ENCODE assay signal across 8 cellular contexts in genomic region chr10:75230600-75231038, GRCh38. TPM values are rescaled to one million over a fixed set of nuclear protein-coding genes. Genes with fewer than 3 reads are reported as not detected.
DNase-seq lines count a peak whose midpoint lies in the region; ATAC-seq and TF ChIP-seq lines count a peak whose summit lies in the region.

No MANE protein-coding gene starts in this region.

- H3K4me3 ChIP-seq in Panc1 (ENCODE audit: low read depth in 2 of 2, low read length in 2 of 2) (no peak overlapping the region), esophagus squamous epithelium (no peak overlapping the region), neural cell (ENCODE audit: low read length) (no peak overlapping the region)

- in situ Hi-C loops in Panc1 (cut with HindIII; ENCODE audit: low pct_unique_long_range_greater_than_20kb, low sequenced_read_pairs) = no loop called here

- TF ChIP-seq CTCF in Panc1 (IDR thresholded peaks at IDR 0.05) (peak; percentile 99), esophagus squamous epithelium (IDR thresholded peaks at IDR 0.05) (peak; percentile 67 to 97 (median 95)), neural cell (IDR thresholded peaks at IDR 0.05; ENCODE audit: poor library complexity, severe bottlenecking) (peak; percentile 92)

- CTCF ChIA-PET in Panc1 (lab: Charles Lee) = interaction anchor here (0.6 to 2.0 kb wide), 2 partner anchors 43 to 237 kb away, joined by 6 to 11 read pairs; no protein-coding TSS in a partner anchor

- H3K4me2 ChIP-seq in neural cell (ENCODE audit: low read length) = no peak overlapping the region

- no TSS peak for BruUV-seq in Panc1 (replicated peaks; lab: Mats Ljungman, UMichigan)

- peaks cover 38% of the 10 kb centered on the region for H3K36me3 ChIP-seq in Panc1 (ENCODE audit: control insufficient read depth, insufficient read depth, low read length)
- H3K36me3 ChIP-seq in esophagus squamous epithelium = peaks cover 12 to 82% (median 28%) of the 10 kb centered on the region in 3 donors
- no peaks in the 10 kb centered on the region for H3K36me3 ChIP-seq in neural cell (ENCODE audit: insufficient read depth, low read length)

- peak overlapping the region in 3 of 4 donors; percentile 3 to 59 (median 5) for H3K4me3 Mint-ChIP-seq in IgD-negative memory B cell
- peak overlapping the region; percentile 11 for H3K4me3 Mint-ChIP-seq in activated T-cell treated with anti-CD3 and anti-CD28 coated beads, Interleukin-2, amount 50 U/mL, for 24 hours
- no peak overlapping the region for H3K4me3 Mint-ChIP-seq in stimulated activated naive CD8-positive, alpha-beta T cell treated with anti-CD3 and anti-CD28 coated beads, Interleukin-15, amount 100 ng/mL, for 72 hours

- H3K4me1 ChIP-seq in Panc1 (ENCODE audit: control insufficient read depth, insufficient read depth, low read length) = peaks cover 47% of the 10 kb centered on the region
- peaks cover 39 to 95% (median 48%) of the 10 kb centered on the region in 3 donors for H3K4me1 ChIP-seq in esophagus squamous epithelium

- H3K27me3 Mint-ChIP-seq in IgD-negative memory B cell = no peaks in the 10 kb centered on the region
- H3K27me3 Mint-ChIP-seq in activated T-cell treated with anti-CD3 and anti-CD28 coated beads, Interleukin-2, amount 50 U/mL, for 24 hours = no peaks in the 10 kb centered on the region
- no peaks in the 10 kb centered on the region for H3K27me3 Mint-ChIP-seq in stimulated activated naive CD8-positive, alpha-beta T cell treated with anti-CD3 and anti-CD28 coated beads, Interleukin-15, amount 100 ng/mL, for 72 hours

- H3K27ac ChIP-seq in Panc1 (ENCODE audit: low read length) (no peak overlapping the region), esophagus squamous epithelium (peak overlapping the region; percentile 1 to 98 (median 90)), neural cell (ENCODE audit: low read length) (no peak overlapping the region)

- TF ChIP-seq EP300 in neural cell (conservative IDR thresholded peaks at IDR 0.05; ENCODE audit: poor library complexity, severe bottlenecking) = peak; percentile 64

- DNase-seq in COLO829 (ENCODE audit: low spot score) (peak; percentile 78), Panc1 (ENCODE audit: low read depth, low spot score) (no peak), esophagus squamous epithelium (lab: John Stamatoyannopoulos, UW) (peak; percentile 65)
- peak; percentile 92 for DNase-seq in activated T-cell treated with anti-CD3 and anti-CD28 coated beads, Interleukin-2, amount 50 U/mL, for 24 hours
- peak; percentile 86 to 94 for DNase-seq in stimulated activated naive CD8-positive, alpha-beta T cell treated with anti-CD3 and anti-CD28 coated beads, Interleukin-15, amount 100 ng/mL, for 72 hours

- no peak for TF ChIP-seq POLR2A in esophagus squamous epithelium (IDR thresholded peaks at IDR 0.05)

- H3K79me2 ChIP-seq in neural cell (replicated peaks; ENCODE audit: insufficient read depth, low read length) = peaks cover 15% of the 10 kb centered on the region

- H3K36me3 Mint-ChIP-seq in IgD-negative memory B cell = peaks cover 2% of the 10 kb centered on the region
- H3K36me3 Mint-ChIP-seq in activated T-cell treated with anti-CD3 and anti-CD28 coated beads, Interleukin-2, amount 50 U/mL, for 24 hours (ENCODE audit: low read depth) = peaks cover 79% of the 10 kb centered on the region

- H3K9me3 Mint-ChIP-seq in IgD-negative memory B cell = no peaks in the 10 kb centered on the region
- H3K9me3 Mint-ChIP-seq in activated T-cell treated with anti-CD3 and anti-CD28 coated beads, Interleukin-2, amount 50 U/mL, for 24 hours = no peaks in the 10 kb centered on the region
- H3K9me3 Mint-ChIP-seq in stimulated activated naive CD8-positive, alpha-beta T cell treated with anti-CD3 and anti-CD28 coated beads, Interleukin-15, amount 100 ng/mL, for 72 hours = no peaks in the 10 kb centered on the region

- no peaks in the 10 kb centered on the region for H3K27me3 ChIP-seq in Panc1 (ENCODE audit: control insufficient read depth, insufficient read depth, low read length)
- no peaks in the 10 kb centered on the region for H3K27me3 ChIP-seq in esophagus squamous epithelium
- peaks cover 9% of the 10 kb centered on the region for H3K27me3 ChIP-seq in neural cell (ENCODE audit: insufficient read depth, low read depth, low read length)

- H3F3A ChIP-seq in neural cell (ENCODE audit: insufficient read depth, low read length, poor library complexity, severe bottlenecking) = no peaks in the 10 kb centered on the region

- POLR2A ChIA-PET in Panc1 (lab: Charles Lee) = no interaction called here

- peaks cover 12 to 22% (median 14%) of the 10 kb centered on the region in 3 donors for H3K4me1 Mint-ChIP-seq in IgD-negative memory B cell
- peaks cover 48% of the 10 kb centered on the region for H3K4me1 Mint-ChIP-seq in activated T-cell treated with anti-CD3 and anti-CD28 coated beads, Interleukin-2, amount 50 U/mL, for 24 hours (ENCODE audit: low read depth)
- H3K4me1 Mint-ChIP-seq in stimulated activated naive CD8-positive, alpha-beta T cell treated with anti-CD3 and anti-CD28 coated beads, Interleukin-15, amount 100 ng/mL, for 72 hours = peaks cover 64% of the 10 kb centered on the region

- H3K9ac ChIP-seq in neural cell (ENCODE audit: low read length) = no peak overlapping the region

- 26 to 27% methylated on average over 5 of the region's 5 CpGs for WGBS in esophagus squamous epithelium, 2 donors

- ATAC-seq in GM21367 (IDR thresholded peaks at IDR 0.05; ENCODE audit: unreplicated experiment) (peak; percentile 26), Panc1 (0 out of 2 replicates have a peak, but pooled peaks have one; percentile 20)
- ATAC-seq in stimulated activated naive CD8-positive, alpha-beta T cell treated with anti-CD3 and anti-CD28 coated beads, Interleukin-15, amount 100 ng/mL, for 72 hours = peak; percentile 63

- no peaks in the 10 kb centered on the region for H3K9me2 ChIP-seq in neural cell (ENCODE audit: insufficient read depth, low read length)

- peak; percentile 71 for TF ChIP-seq RAD21 in neural cell (conservative IDR thresholded peaks at IDR 0.05)

- H4K20me1 ChIP-seq in neural cell (ENCODE audit: insufficient read depth) = no peaks in the 10 kb centered on the region

- H3K9me3 ChIP-seq in Panc1 (ENCODE audit: control insufficient read depth, insufficient read depth, low read depth, low read length) (no peaks in the 10 kb centered on the region), esophagus squamous epithelium (no peaks in the 10 kb centered on the region), neural cell (ENCODE audit: low read length) (no peaks in the 10 kb centered on the region)

- H2AFZ ChIP-seq in neural cell (ENCODE audit: low read depth, low read length) = no peak overlapping the region

- intact Hi-C loops in Panc1 (cut with micrococcal nuclease; ENCODE audit: unreplicated experiment) (loop anchor here (2.0 to 5.0 kb wide), 2 partner anchors 42 to 118 kb away; partner anchors contain the start of gene SAMD8), esophagus squamous epithelium (cut with DNase I) (loop anchor here (5.0 to 10.0 kb wide), 2 partner anchors 43 to 106 kb away; no protein-coding TSS in a partner anchor)

- H3K27ac Mint-ChIP-seq in IgD-negative memory B cell = peak overlapping the region; percentile 37 to 94 (median 79)
- H3K27ac Mint-ChIP-seq in activated T-cell treated with anti-CD3 and anti-CD28 coated beads, Interleukin-2, amount 50 U/mL, for 24 hours = peak overlapping the region; percentile 97
- peak overlapping the region; percentile 70 to 94 for H3K27ac Mint-ChIP-seq in stimulated activated naive CD8-positive, alpha-beta T cell treated with anti-CD3 and anti-CD28 coated beads, Interleukin-15, amount 100 ng/mL, for 72 hours

TF ChIP-seq in neural cell, 6 proteins besides CTCF, POLR2A, EP300 and RAD21:
- TF ChIP-seq SMC3 (conservative IDR thresholded peaks at IDR 0.05; ENCODE audit: poor library complexity) (peak; percentile 88), POLR2AphosphoS5 (IDR thresholded peaks at IDR 0.05) (peak; percentile 39), MXI1 (conservative IDR thresholded peaks at IDR 0.05; ENCODE audit: poor library complexity, severe bottlenecking) (no peak), EZH2 (IDR thresholded peaks at IDR 0.05; ENCODE audit: borderline replicate concordance, insufficient read depth, low read length, poor library complexity, severe bottlenecking) (no peak)
- TF ChIP-seq, protein P1, sequence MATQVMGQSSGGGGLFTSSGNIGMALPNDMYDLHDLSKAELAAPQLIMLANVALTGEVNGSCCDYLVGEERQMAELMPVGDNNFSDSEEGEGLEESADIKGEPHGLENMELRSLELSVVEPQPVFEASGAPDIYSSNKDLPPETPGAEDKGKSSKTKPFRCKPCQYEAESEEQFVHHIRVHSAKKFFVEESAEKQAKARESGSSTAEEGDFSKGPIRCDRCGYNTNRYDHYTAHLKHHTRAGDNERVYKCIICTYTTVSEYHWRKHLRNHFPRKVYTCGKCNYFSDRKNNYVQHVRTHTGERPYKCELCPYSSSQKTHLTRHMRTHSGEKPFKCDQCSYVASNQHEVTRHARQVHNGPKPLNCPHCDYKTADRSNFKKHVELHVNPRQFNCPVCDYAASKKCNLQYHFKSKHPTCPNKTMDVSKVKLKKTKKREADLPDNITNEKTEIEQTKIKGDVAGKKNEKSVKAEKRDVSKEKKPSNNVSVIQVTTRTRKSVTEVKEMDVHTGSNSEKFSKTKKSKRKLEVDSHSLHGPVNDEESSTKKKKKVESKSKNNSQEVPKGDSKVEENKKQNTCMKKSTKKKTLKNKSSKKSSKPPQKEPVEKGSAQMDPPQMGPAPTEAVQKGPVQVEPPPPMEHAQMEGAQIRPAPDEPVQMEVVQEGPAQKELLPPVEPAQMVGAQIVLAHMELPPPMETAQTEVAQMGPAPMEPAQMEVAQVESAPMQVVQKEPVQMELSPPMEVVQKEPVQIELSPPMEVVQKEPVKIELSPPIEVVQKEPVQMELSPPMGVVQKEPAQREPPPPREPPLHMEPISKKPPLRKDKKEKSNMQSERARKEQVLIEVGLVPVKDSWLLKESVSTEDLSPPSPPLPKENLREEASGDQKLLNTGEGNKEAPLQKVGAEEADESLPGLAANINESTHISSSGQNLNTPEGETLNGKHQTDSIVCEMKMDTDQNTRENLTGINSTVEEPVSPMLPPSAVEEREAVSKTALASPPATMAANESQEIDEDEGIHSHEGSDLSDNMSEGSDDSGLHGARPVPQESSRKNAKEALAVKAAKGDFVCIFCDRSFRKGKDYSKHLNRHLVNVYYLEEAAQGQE (IDR thresholded peaks at IDR 0.05; ENCODE audit: borderline replicate concordance) = no peak
TF ChIP-seq in neural cell: peak in this region for 2.

RNA-seq across cellular contexts. Expression of gene COMTD1, which starts 5.1 kb away (rescaled TPM):
- polyA plus RNA-seq in IgD-negative memory B cell (8.5 TPM), neural cell (51.4 and 62.7 TPM in 2 replicates)
- total RNA-seq in Panc1 (2021; ENCODE audit: unreplicated experiment) (32.8 TPM), esophagus squamous epithelium (100 to 1,000 TPM in 3 of 4 donors, 10 to 100 TPM in 1; 87.8 to 139 (median 111) TPM)
- 45.1 TPM for polyA plus RNA-seq in Panc1 (2012; ENCODE audit: insufficient read length)
- 10.5 and 14.2 TPM in 2 replicates for polyA minus RNA-seq in neural cell

RNA-seq across cellular contexts. Expression of gene VDAC2, which starts 20.0 kb away (rescaled TPM):
- 134 TPM for polyA plus RNA-seq in IgD-negative memory B cell
- 340 TPM for total RNA-seq in Panc1 (2021; ENCODE audit: unreplicated experiment)
- polyA plus RNA-seq in Panc1 (2012; ENCODE audit: insufficient read length) = 234 TPM
- 100 to 1,000 TPM; 219 to 319 (median 285) TPM for total RNA-seq in esophagus squamous epithelium
- 291 and 298 TPM in 2 replicates for polyA plus RNA-seq in neural cell
- polyA minus RNA-seq in neural cell = 156 TPM in 2 replicates

Comparison
In these comparisons a context has a peak if more than half of its experiments do, and no peak if none do; other contexts are left out.
1. H3K4me3 Mint-ChIP-seq: peak in IgD-negative memory B cell (3 of 4) and activated T-cell treated with anti-CD3 and anti-CD28 coated beads, Interleukin-2, amount 50 U/mL, for 24 hours (single experiment); none in stimulated activated naive CD8-positive, alpha-beta T cell treated with anti-CD3 and anti-CD28 coated beads, Interleukin-15, amount 100 ng/mL, for 72 hours (0 of 2).
2. H3K27ac ChIP-seq: peak in esophagus squamous epithelium (4 of 4); none in Panc1 (single experiment) and neural cell (single experiment).
3. Peak in every context shown above with its lines, with median percentiles within 50 percentile points of each other: ATAC-seq, H3K27ac Mint-ChIP-seq and CTCF ChIP-seq.